Comparison of ENCODE assay signal across 2 cellular contexts in the genomic region with DNA sequence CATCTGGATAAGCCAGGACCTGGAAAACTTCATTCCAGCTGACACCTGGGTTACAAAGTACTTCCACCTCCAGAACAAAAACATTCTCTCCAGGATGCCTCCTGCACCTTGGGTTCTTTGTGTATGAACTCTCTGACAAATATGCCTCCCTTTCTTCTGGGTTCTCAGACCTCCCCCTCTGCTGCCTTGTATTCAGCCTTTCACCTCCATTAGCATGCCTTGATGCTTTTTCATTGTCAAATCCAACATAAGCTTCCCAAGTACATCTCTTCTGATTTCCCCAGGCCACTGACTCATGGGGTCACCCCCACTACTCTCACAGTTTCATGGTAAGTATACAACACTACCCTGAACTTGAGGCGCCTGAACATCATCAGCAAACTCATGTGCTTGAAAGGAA.
TF ChIP-seq lines count a peak whose summit lies in the region.

No MANE protein-coding gene starts in this region.

TF ChIP-seq in HepG2, 621 proteins besides CTCF, POLR2A, EP300 and RAD21 (continued from another document):
- TF ChIP-seq, protein P1, sequence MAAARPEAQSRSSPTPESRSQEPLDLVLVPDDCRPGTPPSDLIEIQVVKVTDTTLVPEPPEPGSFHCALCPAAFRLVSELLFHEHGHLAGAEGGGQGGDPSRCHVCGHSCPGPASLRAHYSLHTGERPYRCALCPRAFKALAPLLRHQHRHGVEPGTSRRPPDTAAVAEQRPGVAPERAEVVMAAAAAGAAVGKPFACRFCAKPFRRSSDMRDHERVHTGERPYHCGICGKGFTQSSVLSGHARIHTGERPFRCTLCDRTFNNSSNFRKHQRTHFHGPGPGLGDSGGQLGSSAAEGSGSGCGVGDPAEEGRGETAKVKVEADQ (CRISPR knock-in tag; IDR thresholded peaks at IDR 0.05; ENCODE audit: borderline replicate concordance) = no peak
- TF ChIP-seq, protein P2, sequence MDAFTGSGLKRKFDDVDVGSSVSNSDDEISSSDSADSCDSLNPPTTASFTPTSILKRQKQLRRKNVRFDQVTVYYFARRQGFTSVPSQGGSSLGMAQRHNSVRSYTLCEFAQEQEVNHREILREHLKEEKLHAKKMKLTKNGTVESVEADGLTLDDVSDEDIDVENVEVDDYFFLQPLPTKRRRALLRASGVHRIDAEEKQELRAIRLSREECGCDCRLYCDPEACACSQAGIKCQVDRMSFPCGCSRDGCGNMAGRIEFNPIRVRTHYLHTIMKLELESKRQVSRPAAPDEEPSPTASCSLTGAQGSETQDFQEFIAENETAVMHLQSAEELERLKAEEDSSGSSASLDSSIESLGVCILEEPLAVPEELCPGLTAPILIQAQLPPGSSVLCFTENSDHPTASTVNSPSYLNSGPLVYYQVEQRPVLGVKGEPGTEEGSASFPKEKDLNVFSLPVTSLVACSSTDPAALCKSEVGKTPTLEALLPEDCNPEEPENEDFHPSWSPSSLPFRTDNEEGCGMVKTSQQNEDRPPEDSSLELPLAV (CRISPR knock-in tag; conservative IDR thresholded peaks at IDR 0.05; ENCODE audit: low read depth) = no peak
TF ChIP-seq in HepG2: peak in this region for 0.

TF ChIP-seq in WTC11, 78 proteins besides CTCF, POLR2A, EP300 and RAD21 (continued from another document):
- TF ChIP-seq, protein P3, sequence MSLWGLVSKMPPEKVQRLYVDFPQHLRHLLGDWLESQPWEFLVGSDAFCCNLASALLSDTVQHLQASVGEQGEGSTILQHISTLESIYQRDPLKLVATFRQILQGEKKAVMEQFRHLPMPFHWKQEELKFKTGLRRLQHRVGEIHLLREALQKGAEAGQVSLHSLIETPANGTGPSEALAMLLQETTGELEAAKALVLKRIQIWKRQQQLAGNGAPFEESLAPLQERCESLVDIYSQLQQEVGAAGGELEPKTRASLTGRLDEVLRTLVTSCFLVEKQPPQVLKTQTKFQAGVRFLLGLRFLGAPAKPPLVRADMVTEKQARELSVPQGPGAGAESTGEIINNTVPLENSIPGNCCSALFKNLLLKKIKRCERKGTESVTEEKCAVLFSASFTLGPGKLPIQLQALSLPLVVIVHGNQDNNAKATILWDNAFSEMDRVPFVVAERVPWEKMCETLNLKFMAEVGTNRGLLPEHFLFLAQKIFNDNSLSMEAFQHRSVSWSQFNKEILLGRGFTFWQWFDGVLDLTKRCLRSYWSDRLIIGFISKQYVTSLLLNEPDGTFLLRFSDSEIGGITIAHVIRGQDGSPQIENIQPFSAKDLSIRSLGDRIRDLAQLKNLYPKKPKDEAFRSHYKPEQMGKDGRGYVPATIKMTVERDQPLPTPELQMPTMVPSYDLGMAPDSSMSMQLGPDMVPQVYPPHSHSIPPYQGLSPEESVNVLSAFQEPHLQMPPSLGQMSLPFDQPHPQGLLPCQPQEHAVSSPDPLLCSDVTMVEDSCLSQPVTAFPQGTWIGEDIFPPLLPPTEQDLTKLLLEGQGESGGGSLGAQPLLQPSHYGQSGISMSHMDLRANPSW (CRISPR knock-in tag; conservative IDR thresholded peaks at IDR 0.05; ENCODE audit: low read depth) = no peak
